Comparison of ENCODE assay signal across 27 cellular contexts in the genomic region with DNA sequence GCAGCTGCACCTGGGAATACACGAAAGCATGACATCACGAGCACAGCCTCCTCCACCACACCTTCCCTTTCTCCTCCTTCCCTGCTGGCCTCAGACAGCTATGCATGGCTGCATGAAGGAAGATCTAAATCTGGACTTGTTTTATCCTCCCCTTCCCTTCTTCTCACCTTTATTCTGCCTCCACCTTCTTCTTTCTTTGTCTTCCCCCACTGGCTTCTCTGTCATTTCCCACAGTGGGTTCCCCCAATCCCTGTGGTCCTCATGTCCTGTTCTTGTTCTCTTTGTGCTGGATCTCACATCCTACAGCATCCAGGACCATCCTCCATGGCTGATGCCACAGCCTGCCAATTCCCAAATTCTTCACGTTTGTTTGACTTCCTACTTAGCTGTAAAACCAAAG. TPM values are rescaled to one million over a fixed set of nuclear protein-coding genes. Genes with fewer than 3 reads are reported as not detected.
DNase-seq lines count a peak whose midpoint lies in the region; TF ChIP-seq lines count a peak whose summit lies in the region.
"Had no signal": no experiment of that assay in that cellular context is flagged by ENCODE, and none has a peak within 500 bp of the region (broad histone marks: within the 10 kb centered on the region; RNA-seq: fewer than 3 reads in every experiment).

No MANE protein-coding gene starts in this region.

- intact Hi-C loops in colonic mucosa (cut with DNase I) (no loop called here), lower leg skin (cut with DNase I; ENCODE audit: low total_unique reads) (no loop called here)

- no peak overlapping the region for H3K27ac ChIP-seq in colonic mucosa
- H3K27ac ChIP-seq: PC-9, SJSA1 had no signal

- H3K4me1 ChIP-seq in colonic mucosa, result no peaks in the 10 kb centered on the region
- H3K4me1 ChIP-seq: HAP-1, SJSA1 had no signal

- peak; percentile 6 for DNase-seq in colonic mucosa
- peak; percentile 5 to 54 for DNase-seq in lower leg skin (ENCODE audit: low spot score in 2 of 2)
- DNase-seq in type B pancreatic cell (ENCODE audit: extremely low spot score, unreplicated experiment), result peak; percentile 16
- no peak for DNase-seq in activated effector memory CD4-positive, alpha-beta T cell treated with Interleukin-2 at 50 U/mL for 16 hours
- DNase-seq in NK-92 treated with Interleukin-12 subunit alpha and Interleukin-12 subunit beta, amount 100 ng/mL, for 24 hours (lab: John Stamatoyannopoulos, UW), result no peak
- DNase-seq in hypothalamus (lab: John Stamatoyannopoulos, UW), result no peak
- DNase-seq: C1 segment of cervical spinal cord; CD4-positive, alpha-beta memory T cell; COR-L47; DMS79; EL; GDM1; GOT3; HFFc6; Karpas-422; NCI-H1105 treated with DMSO at 0.1 percent for 48 hours; NCI-H146; NCI-H2029; NCI-H446; NCI-H526; NCI-H82; PC-9; Right ventricle myocardium superior had no signal

- H3K36me3 Mint-ChIP-seq in brain (no peaks in the 10 kb centered on the region), type B pancreatic cell (peaks cover 12% of the 10 kb centered on the region)
- H3K36me3 Mint-ChIP-seq: CD4-positive, alpha-beta memory T cell had no signal

- H3K27me3 Mint-ChIP-seq in brain, result peaks cover 3% of the 10 kb centered on the region
- H3K27me3 Mint-ChIP-seq in type B pancreatic cell, result no peaks in the 10 kb centered on the region

- no peak for TF ChIP-seq POLR2A in lower leg skin (IDR thresholded peaks at IDR 0.05)

- H3K9ac ChIP-seq in colonic mucosa (ENCODE audit: low read depth in 2 of 2, low read length in 2 of 2), result no peak overlapping the region

- H3K4me3 ChIP-seq in colonic mucosa, result no peak overlapping the region
- no peak overlapping the region for H3K4me3 ChIP-seq in lower leg skin (ENCODE audit: low read depth, poor library complexity, severe bottlenecking)
- H3K4me3 ChIP-seq: HAP-1, PC-9, SJSA1 had no signal

- H3K27me3 ChIP-seq in colonic mucosa, result no peaks in the 10 kb centered on the region
- H3K27me3 ChIP-seq: SJSA1 had no signal

- WGBS in lower leg skin, 2 donors, result 42 to 56% methylated on average over 3 of the region's 3 CpGs

- no peaks in the 10 kb centered on the region for H3K36me3 ChIP-seq in colonic mucosa
- H3K36me3 ChIP-seq: HAP-1 had no signal

- H3K4me3 Mint-ChIP-seq in brain (peak overlapping the region in 2 of 5 experiments; percentile 37 to 72), type B pancreatic cell (no peak overlapping the region)
- H3K4me3 Mint-ChIP-seq: CD4-positive, alpha-beta memory T cell; HFFc6 had no signal

- H3K4me1 Mint-ChIP-seq in brain (peaks cover 67% of the 10 kb centered on the region), type B pancreatic cell (ENCODE audit: unreplicated experiment) (peaks cover 21% of the 10 kb centered on the region)
- H3K4me1 Mint-ChIP-seq: CD4-positive, alpha-beta memory T cell had no signal

- H3K9me3 ChIP-seq in colonic mucosa, result no peaks in the 10 kb centered on the region
- H3K9me3 ChIP-seq: HAP-1, SJSA1 had no signal

- TF ChIP-seq CTCF in brain (conservative IDR thresholded peaks at IDR 0.05), result no peak
- no peak for TF ChIP-seq CTCF in colonic mucosa (IDR thresholded peaks at IDR 0.05)
- no peak for TF ChIP-seq CTCF in lower leg skin (IDR thresholded peaks at IDR 0.05)
- TF ChIP-seq CTCF in type B pancreatic cell (conservative IDR thresholded peaks at IDR 0.05), result no peak

- H3K27ac Mint-ChIP-seq in brain (peak overlapping the region; percentile 39 to 94 (median 94)), type B pancreatic cell (no peak overlapping the region)
- H3K27ac Mint-ChIP-seq: CD4-positive, alpha-beta memory T cell; HFFc6 had no signal

- H3K9me3 Mint-ChIP-seq in brain (no peaks in the 10 kb centered on the region), type B pancreatic cell (no peaks in the 10 kb centered on the region)
- H3K9me3 Mint-ChIP-seq: CD4-positive, alpha-beta memory T cell; HFFc6 had no signal

RNA-seq across cellular contexts. Expression of gene S1PR3, which starts 16.3 kb away (rescaled TPM):
- 7.4 TPM for polyA plus RNA-seq in brain (ENCODE audit: insufficient read depth, low read depth, low replicate concordance)
- 1 to 10 TPM in 1 of 2 donors, under 1 TPM in 1; 0.67 to 3.2 TPM for total RNA-seq in colonic mucosa
- 10 to 100 TPM in 1 of 4 donors, 1 to 10 TPM in 3; 3.1 to 10.9 (median 7.2) TPM for total RNA-seq in lower leg skin
- 9.3 and 37.9 TPM in 2 replicates for total RNA-seq in type B pancreatic cell (ENCODE audit: low replicate concordance)
- total RNA-seq: CD4-positive, alpha-beta memory T cell had no signal
- polyA plus RNA-seq: CD4-positive, alpha-beta memory T cell; HepG2 had no signal

Comparison
In these comparisons a context has a peak if more than half of its experiments do, and no peak if none do; other contexts are left out.
1. DNase-seq: peak in colonic mucosa (single experiment), lower leg skin (2 of 2) and type B pancreatic cell (single experiment); none in activated effector memory CD4-positive, alpha-beta T cell treated with Interleukin-2 at 50 U/mL for 16 hours (single experiment), NK-92 treated with Interleukin-12 subunit alpha and Interleukin-12 subunit beta, amount 100 ng/mL, for 24 hours (single experiment) and hypothalamus (0 of 51).